Comparison of ENCODE assay signal across 12 cellular contexts in the genomic region with DNA sequence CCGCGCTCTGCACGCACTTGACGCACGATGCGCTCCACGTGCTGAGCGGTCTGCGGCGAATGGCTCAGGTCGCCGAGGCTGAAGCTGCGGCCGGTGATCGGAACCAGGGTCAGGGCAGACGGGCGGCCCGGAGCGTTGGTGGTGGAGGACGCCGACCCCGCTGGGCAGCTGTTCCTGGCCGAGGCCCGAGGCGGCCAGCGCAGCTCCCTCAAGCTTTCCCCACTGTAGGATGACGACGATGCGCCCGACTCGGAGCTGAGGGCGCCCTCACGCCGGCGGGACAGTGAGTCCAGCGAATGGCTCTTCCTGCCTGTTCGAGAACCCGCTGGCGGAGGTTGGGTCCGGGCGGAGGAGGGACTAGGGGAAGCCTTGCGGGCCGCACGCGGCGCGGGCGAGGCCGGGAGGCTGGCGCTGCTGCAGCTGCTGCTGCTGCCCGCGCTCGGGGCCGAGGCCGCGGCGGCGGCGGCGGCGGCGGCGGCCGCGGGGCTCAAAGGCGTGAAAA. TPM values are rescaled to one million over a fixed set of nuclear protein-coding genes. Genes with fewer than 3 reads are reported as not detected.
DNase-seq lines count a peak whose midpoint lies in the region; ATAC-seq and TF ChIP-seq lines count a peak whose summit lies in the region.
"Had no signal": no experiment of that assay in that cellular context is flagged by ENCODE, and none has a peak within 500 bp of the region (broad histone marks: within the 10 kb centered on the region; RNA-seq: fewer than 3 reads in every experiment).

No MANE protein-coding gene starts in this region.

- TF ChIP-seq CTCF in AG04450 (IDR thresholded peaks at IDR 0.05; ENCODE audit: low read depth, low read length) (no peak), coronary artery (IDR thresholded peaks at IDR 0.05) (no peak), sigmoid colon (IDR thresholded peaks at IDR 0.05) (no peak), mucosa of descending colon (IDR thresholded peaks at IDR 0.05) (no peak)

- no peaks in the 10 kb centered on the region for H4K20me1 ChIP-seq in GM23248 (ENCODE audit: insufficient read depth)

- no peak overlapping the region for H2AFZ ChIP-seq in GM23248

- no peak for ATAC-seq in mucosa of descending colon

- no peaks in the 10 kb centered on the region for H3K9me2 ChIP-seq in GM23248 (ENCODE audit: insufficient read depth)

- no peak for TF ChIP-seq EP300 in sigmoid colon (IDR thresholded peaks at IDR 0.05)

- H3K27me3 ChIP-seq in AG04450 (ENCODE audit: control insufficient read depth, insufficient read depth, low read length) = peaks cover 80% of the 10 kb centered on the region
- H3K27me3 ChIP-seq in GM23248 (replicated peaks; ENCODE audit: insufficient read depth) = peaks cover 79% of the 10 kb centered on the region
- H3K27me3 ChIP-seq in sigmoid colon = peaks cover 37 to 98% (median 76%) of the 10 kb centered on the region in 3 donors

- no peak overlapping the region for H3K27ac ChIP-seq in AG04450 (ENCODE audit: low read depth, low read length)
- no peak overlapping the region for H3K27ac ChIP-seq in GM23248
- no peak overlapping the region for H3K27ac ChIP-seq in coronary artery
- no peak overlapping the region for H3K27ac ChIP-seq in sigmoid colon
- H3K27ac ChIP-seq: KMS-11 had no signal

- H3K9me3 ChIP-seq in AG04450 (ENCODE audit: control insufficient read depth, insufficient read depth, low read length) (peaks cover 4% of the 10 kb centered on the region), GM23248 (ENCODE audit: low read depth) (no peaks in the 10 kb centered on the region), sigmoid colon (no peaks in the 10 kb centered on the region), mucosa of descending colon (no peaks in the 10 kb centered on the region)

- whole genome bisulfite sequencing in GM23248 (ENCODE audit: low coverage in 1 of 2, low lambda C conversion rate in 2 of 2, missing lambda C conversion rate in 2 of 2), 2 experiments = 18 to 23% methylated on average over 43 to 50 of the region's 66 CpGs
- 24 to 50% methylated on average over 66 of the region's 66 CpGs for WGBS in sigmoid colon, 2 donors

- no peaks in the 10 kb centered on the region for H3K79me2 ChIP-seq in GM23248 (ENCODE audit: insufficient read depth)

- H3K4me2 ChIP-seq in GM23248 (ENCODE audit: unreplicated experiment) = no peak overlapping the region
- H3K4me2 ChIP-seq: KMS-11 had no signal

- H3K4me3 ChIP-seq in AG04450 (ENCODE audit: low read depth, low read length) = peak overlapping the region; percentile 22; the same call in 1 of the 2 replicates
- peak overlapping the region; percentile 55 for H3K4me3 ChIP-seq in GM23248
- peak overlapping the region; percentile 62 for H3K4me3 ChIP-seq in coronary artery
- peak overlapping the region in 3 of 4 donors; percentile 35 to 48 (median 46) for H3K4me3 ChIP-seq in sigmoid colon
- no peak overlapping the region for H3K4me3 ChIP-seq in mucosa of descending colon

- DNase-seq in AG04450 (ENCODE audit: low read depth, low spot score) (no peak), GM23248 (peak; percentile 35), coronary artery (ENCODE audit: low spot score) (no peak), sigmoid colon (no peak), islet precursor cell (no peak), DMS114 treated with DMSO at 0.1 percent for 48 hours (lab: John Stamatoyannopoulos, UW; ENCODE audit: unreplicated experiment) (no peak), middle frontal gyrus (ENCODE audit: extremely low spot score, low spot score) (no peak), mucosa of descending colon (no peak)
- DNase-seq: central memory CD4-positive, alpha-beta T cell; DMS79 treated with DMSO at 0.1 percent for 48 hours had no signal

- CTCF ChIA-PET in AG04450 (lab: Charles Lee) = interaction anchor here (1.1 to 2.9 kb wide), 5 partner anchors 12 to 332 kb away, joined by 3 to 17 read pairs (median 4); no protein-coding TSS in a partner anchor

- H3F3A ChIP-seq in GM23248 (ENCODE audit: insufficient read depth) = no peaks in the 10 kb centered on the region

- POLR2A ChIA-PET in AG04450 (lab: Yijun Ruan, JAX) = interaction anchor here (1.2 kb wide), 1 partner anchor 19 kb away, joined by 3 read pairs; no protein-coding TSS in a partner anchor

- H3K9ac ChIP-seq in GM23248 = no peak overlapping the region
- H3K9ac ChIP-seq: KMS-11 had no signal

- no peak for TF ChIP-seq POLR2A in sigmoid colon (IDR thresholded peaks at IDR 0.05)

- no peaks in the 10 kb centered on the region for H3K4me1 ChIP-seq in GM23248 (ENCODE audit: insufficient read depth)
- H3K4me1 ChIP-seq in sigmoid colon = peaks cover 0 to 38% (median 36%) of the 10 kb centered on the region in 4 donors
- H3K4me1 ChIP-seq in mucosa of descending colon (ENCODE audit: low read depth) = peaks cover 24% of the 10 kb centered on the region

- H3K36me3 ChIP-seq in GM23248 (ENCODE audit: low read depth) = no peaks in the 10 kb centered on the region
- H3K36me3 ChIP-seq in sigmoid colon = no peaks in the 10 kb centered on the region
- H3K36me3 ChIP-seq in mucosa of descending colon (ENCODE audit: low read depth) = no peaks in the 10 kb centered on the region

- in situ Hi-C loops in GM23248 (cut with MboI) = no loop called here

- intact Hi-C loops in sigmoid colon (cut with DNase I) = loop anchor here (5.0 kb wide), 1 partner anchor 330 kb away; no protein-coding TSS in a partner anchor
- intact Hi-C loops in mucosa of descending colon (cut with DNase I, micrococcal nuclease) = no loop called here

RNA-seq across cellular contexts. Expression of gene CCDC177, which starts 2.0 kb away (rescaled TPM):
- polyA plus RNA-seq in AG04450 (2011; rRNA removed) = not detected in 2 replicates
- polyA minus RNA-seq in AG04450 (2011; rRNA and poly(A)+ RNA removed) = 0.05 TPM in 1 of 2 replicates, not detected in the other
- total RNA-seq in GM23248 (2014; rRNA removed; shearing (Covaris generic)) = not detected in 2 replicates
- not detected in 2 replicates for polyA plus RNA-seq in GM23248 (2016; fragmentation: Nextera tagmentation; extraction: Ambion mirVana)
- total RNA-seq in sigmoid colon = not detected
- polyA plus RNA-seq in sigmoid colon = not detected
- total RNA-seq in mucosa of descending colon = not detected
- total RNA-seq: mucosa of gallbladder had no signal

RNA-seq across cellular contexts. Expression of gene SUSD6, which starts 38.7 kb away (rescaled TPM):
- polyA plus RNA-seq in AG04450 (2011; rRNA removed) = 14.4 and 16.3 TPM in 2 replicates
- polyA minus RNA-seq in AG04450 (2011; rRNA and poly(A)+ RNA removed) = 20.5 and 26.1 TPM in 2 replicates
- 12.2 and 15.6 TPM in 2 replicates for total RNA-seq in GM23248 (2014; rRNA removed; shearing (Covaris generic))
- 23.2 and 24.1 TPM in 2 replicates for polyA plus RNA-seq in GM23248 (2016; fragmentation: Nextera tagmentation; extraction: Ambion mirVana)
- 10 to 100 TPM; 13.5 to 62.0 (median 18.6) TPM for total RNA-seq in sigmoid colon
- 10 to 100 TPM in 2 of 3 donors, 1 to 10 TPM in 1; 5.4 to 36.7 (median 10.4) TPM for polyA plus RNA-seq in sigmoid colon
- 10 to 100 TPM; 56.3 to 98.3 (median 95.6) TPM for total RNA-seq in mucosa of descending colon
